In genomic region chr17:45336390-45337182, GRCh38 we compare ENCODE assay signal across 1 cellular context.
TF ChIP-seq lines count a peak whose summit lies in the region.

No MANE protein-coding gene starts in this region.

TF ChIP-seq in K562, 482 proteins besides CTCF, POLR2A, EP300 and RAD21 (continued from another document):
- TF ChIP-seq PBX2 (CRISPR knock-in tag; IDR thresholded peaks at IDR 0.05; ENCODE audit: low read depth) (peak; percentile 9; the same call in 1 of the 2 replicates), PBX2 (tag; conservative IDR thresholded peaks at IDR 0.05; ENCODE audit: low read depth) (peak; percentile 75), KDM1A (IDR thresholded peaks at IDR 0.05) (peak in 1 of 2 experiments; percentile 35; a peak in 1 of 4 replicates), ZNF263 (CRISPR knock-in tag; IDR thresholded peaks at IDR 0.05; ENCODE audit: borderline replicate concordance) (0 out of 2 replicates have a peak, but pooled peaks have one; percentile 16), NRF1 (conservative IDR thresholded peaks at IDR 0.05 in 1 of 2, IDR thresholded peaks at IDR 0.05 in 1 of 2) (no peak), ATF3 (IDR thresholded peaks at IDR 0.05) (peak; percentile 32; the same call in 1 of the 2 replicates), ATF3 (CRISPR knock-in tag; conservative IDR thresholded peaks at IDR 0.05) (no peak), SETDB1 (IDR thresholded peaks at IDR 0.05; ENCODE audit: low read length) (no peak), ZNF583 (CRISPR knock-in tag; IDR thresholded peaks at IDR 0.05) (no peak), ESRRA (IDR thresholded peaks at IDR 0.05; ENCODE audit: borderline replicate concordance, low read depth) (peak; percentile 59), PKNOX1 (IDR thresholded peaks at IDR 0.05) (peak; percentile 85), E2F8 (IDR thresholded peaks at IDR 0.05; ENCODE audit: low read depth, partially characterized antibody) (no peak), ZFP1 (CRISPR knock-in tag; IDR thresholded peaks at IDR 0.05) (no peak), PREB (CRISPR knock-in tag; IDR thresholded peaks at IDR 0.05) (no peak), VEZF1 (CRISPR knock-in tag; IDR thresholded peaks at IDR 0.05) (0 out of 2 replicates have a peak, but pooled peaks have one; percentile 7), L3MBTL2 (IDR thresholded peaks at IDR 0.05) (peak; percentile 19; the same call in 1 of the 2 replicates)
TF ChIP-seq in K562: peak in this region for 9.
